1 cellular context compared by ENCODE assay signal in the genomic region with DNA sequence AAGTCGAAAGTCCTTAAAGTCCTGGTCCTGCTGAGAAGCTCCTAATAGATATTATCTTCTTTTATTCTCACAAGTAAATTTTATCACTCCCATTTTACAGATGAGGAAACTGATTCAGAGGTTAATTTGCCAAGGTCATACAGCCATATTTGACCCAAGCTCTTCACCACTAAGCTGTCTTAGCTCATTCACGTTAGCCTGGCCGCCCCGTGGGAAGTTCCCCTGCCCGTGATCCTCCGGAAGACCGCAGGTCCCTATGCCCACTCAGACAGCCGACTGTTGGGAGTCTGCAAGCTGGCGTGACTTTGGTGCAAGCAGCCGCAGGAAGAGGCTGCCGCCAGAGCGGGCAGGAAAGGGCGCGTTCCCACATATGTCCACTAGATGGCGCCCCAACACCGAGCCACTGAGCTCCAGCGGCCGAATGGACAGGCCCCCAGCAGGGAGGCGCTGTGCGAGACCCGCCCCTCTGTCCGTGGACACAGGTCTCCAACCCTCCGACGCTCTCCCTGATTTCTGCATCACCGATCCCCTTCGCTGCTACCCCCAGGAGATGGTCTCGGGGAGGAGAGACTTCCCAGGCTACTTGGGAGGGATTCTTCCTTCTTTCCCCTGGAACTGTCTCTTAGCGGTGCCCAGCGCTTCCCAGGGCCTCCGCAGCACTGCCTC.
TF ChIP-seq lines count a peak whose summit lies in the region.

No MANE protein-coding gene starts in this region.

TF ChIP-seq in HepG2, 621 proteins besides CTCF, POLR2A, EP300 and RAD21 (continued from another document and continues in another):
- TF ChIP-seq ZNF883 (CRISPR knock-in tag; IDR thresholded peaks at IDR 0.05; ENCODE audit: not compliant biosample characterization) (peak; percentile 23), ZNF879 (CRISPR knock-in tag; IDR thresholded peaks at IDR 0.05) (no peak), ZNF703 (CRISPR knock-in tag; IDR thresholded peaks at IDR 0.05; ENCODE audit: borderline replicate concordance) (no peak), ZNF614 (CRISPR knock-in tag; IDR thresholded peaks at IDR 0.05; ENCODE audit: borderline replicate concordance) (peak; percentile 33; the same call in 1 of the 2 replicates), ZNF607 (CRISPR knock-in tag; IDR thresholded peaks at IDR 0.05; ENCODE audit: borderline replicate concordance) (no peak), STAT5B (CRISPR knock-in tag; IDR thresholded peaks at IDR 0.05) (no peak), ZNF75D (CRISPR knock-in tag; IDR thresholded peaks at IDR 0.05; ENCODE audit: borderline replicate concordance) (no peak), RFX5 (IDR thresholded peaks at IDR 0.05; ENCODE audit: low read depth, low read length) (no peak), LCORL (IDR thresholded peaks at IDR 0.05) (no peak), LCORL (CRISPR knock-in tag; IDR thresholded peaks at IDR 0.05) (peak; percentile 55; the same call in 1 of the 2 replicates), ZNF670 (CRISPR knock-in tag; IDR thresholded peaks at IDR 0.05; ENCODE audit: borderline replicate concordance) (peak; percentile 43; the same call in 1 of the 2 replicates), NFKB2 (CRISPR knock-in tag; IDR thresholded peaks at IDR 0.05; ENCODE audit: borderline replicate concordance) (peak; percentile 26; the same call in 1 of the 2 replicates), ZNF263 (CRISPR knock-in tag; IDR thresholded peaks at IDR 0.05) (no peak), REPIN1 (CRISPR knock-in tag; IDR thresholded peaks at IDR 0.05; ENCODE audit: borderline replicate concordance, low read depth) (peak; percentile 44; the same call in 1 of the 2 replicates), GTF3A (CRISPR knock-in tag; conservative IDR thresholded peaks at IDR 0.05) (no peak), CREB1 (IDR thresholded peaks at IDR 0.05) (no peak), CREB1 (CRISPR knock-in tag; IDR thresholded peaks at IDR 0.05) (no peak), HDAC1 (CRISPR knock-in tag; IDR thresholded peaks at IDR 0.05) (0 out of 2 replicates have a peak, but pooled peaks have one; percentile 19), ZNF674 (CRISPR knock-in tag; IDR thresholded peaks at IDR 0.05; ENCODE audit: low read depth) (no peak), SMYD3 (CRISPR knock-in tag; IDR thresholded peaks at IDR 0.05) (no peak), FOXC1 (CRISPR knock-in tag; IDR thresholded peaks at IDR 0.05; ENCODE audit: borderline replicate concordance) (no peak), MAZ (IDR thresholded peaks at IDR 0.05; ENCODE audit: borderline replicate concordance, low read depth, low read length) (peak; percentile 53; the same call in 1 of the 2 replicates), MAZ (CRISPR knock-in tag; IDR thresholded peaks at IDR 0.05; ENCODE audit: low read depth) (peak; percentile 72), MYNN (CRISPR knock-in tag; IDR thresholded peaks at IDR 0.05; ENCODE audit: low read depth) (no peak), MTF1 (CRISPR knock-in tag; IDR thresholded peaks at IDR 0.05) (no peak), KDM2A (CRISPR knock-in tag; IDR thresholded peaks at IDR 0.05; ENCODE audit: borderline replicate concordance, low read depth) (peak; percentile 63; the same call in 1 of the 2 replicates), FOXA1 (IDR thresholded peaks at IDR 0.05) (no peak), FOXA1 (CRISPR knock-in tag; IDR thresholded peaks at IDR 0.05) (no peak), ZNF543 (CRISPR knock-in tag; IDR thresholded peaks at IDR 0.05) (no peak)
- TF ChIP-seq, protein P1, sequence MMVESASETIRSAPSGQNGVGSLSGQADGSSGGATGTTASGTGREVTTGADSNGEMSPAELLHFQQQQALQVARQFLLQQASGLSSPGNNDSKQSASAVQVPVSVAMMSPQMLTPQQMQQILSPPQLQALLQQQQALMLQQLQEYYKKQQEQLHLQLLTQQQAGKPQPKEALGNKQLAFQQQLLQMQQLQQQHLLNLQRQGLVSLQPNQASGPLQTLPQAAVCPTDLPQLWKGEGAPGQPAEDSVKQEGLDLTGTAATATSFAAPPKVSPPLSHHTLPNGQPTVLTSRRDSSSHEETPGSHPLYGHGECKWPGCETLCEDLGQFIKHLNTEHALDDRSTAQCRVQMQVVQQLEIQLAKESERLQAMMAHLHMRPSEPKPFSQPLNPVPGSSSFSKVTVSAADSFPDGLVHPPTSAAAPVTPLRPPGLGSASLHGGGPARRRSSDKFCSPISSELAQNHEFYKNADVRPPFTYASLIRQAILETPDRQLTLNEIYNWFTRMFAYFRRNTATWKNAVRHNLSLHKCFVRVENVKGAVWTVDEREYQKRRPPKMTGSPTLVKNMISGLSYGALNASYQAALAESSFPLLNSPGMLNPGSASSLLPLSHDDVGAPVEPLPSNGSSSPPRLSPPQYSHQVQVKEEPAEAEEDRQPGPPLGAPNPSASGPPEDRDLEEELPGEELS (CRISPR knock-in tag; IDR thresholded peaks at IDR 0.05): no peak
- TF ChIP-seq, protein P2, sequence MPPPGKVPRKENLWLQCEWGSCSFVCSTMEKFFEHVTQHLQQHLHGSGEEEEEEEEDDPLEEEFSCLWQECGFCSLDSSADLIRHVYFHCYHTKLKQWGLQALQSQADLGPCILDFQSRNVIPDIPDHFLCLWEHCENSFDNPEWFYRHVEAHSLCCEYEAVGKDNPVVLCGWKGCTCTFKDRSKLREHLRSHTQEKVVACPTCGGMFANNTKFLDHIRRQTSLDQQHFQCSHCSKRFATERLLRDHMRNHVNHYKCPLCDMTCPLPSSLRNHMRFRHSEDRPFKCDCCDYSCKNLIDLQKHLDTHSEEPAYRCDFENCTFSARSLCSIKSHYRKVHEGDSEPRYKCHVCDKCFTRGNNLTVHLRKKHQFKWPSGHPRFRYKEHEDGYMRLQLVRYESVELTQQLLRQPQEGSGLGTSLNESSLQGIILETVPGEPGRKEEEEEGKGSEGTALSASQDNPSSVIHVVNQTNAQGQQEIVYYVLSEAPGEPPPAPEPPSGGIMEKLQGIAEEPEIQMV (CRISPR knock-in tag; IDR thresholded peaks at IDR 0.05; ENCODE audit: low read depth): 0 out of 2 replicates have a peak, but pooled peaks have one; percentile 53
- TF ChIP-seq, protein P3, sequence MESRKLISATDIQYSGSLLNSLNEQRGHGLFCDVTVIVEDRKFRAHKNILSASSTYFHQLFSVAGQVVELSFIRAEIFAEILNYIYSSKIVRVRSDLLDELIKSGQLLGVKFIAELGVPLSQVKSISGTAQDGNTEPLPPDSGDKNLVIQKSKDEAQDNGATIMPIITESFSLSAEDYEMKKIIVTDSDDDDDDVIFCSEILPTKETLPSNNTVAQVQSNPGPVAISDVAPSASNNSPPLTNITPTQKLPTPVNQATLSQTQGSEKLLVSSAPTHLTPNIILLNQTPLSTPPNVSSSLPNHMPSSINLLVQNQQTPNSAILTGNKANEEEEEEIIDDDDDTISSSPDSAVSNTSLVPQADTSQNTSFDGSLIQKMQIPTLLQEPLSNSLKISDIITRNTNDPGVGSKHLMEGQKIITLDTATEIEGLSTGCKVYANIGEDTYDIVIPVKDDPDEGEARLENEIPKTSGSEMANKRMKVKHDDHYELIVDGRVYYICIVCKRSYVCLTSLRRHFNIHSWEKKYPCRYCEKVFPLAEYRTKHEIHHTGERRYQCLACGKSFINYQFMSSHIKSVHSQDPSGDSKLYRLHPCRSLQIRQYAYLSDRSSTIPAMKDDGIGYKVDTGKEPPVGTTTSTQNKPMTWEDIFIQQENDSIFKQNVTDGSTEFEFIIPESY (CRISPR knock-in tag; IDR thresholded peaks at IDR 0.05): peak; percentile 55; the same call in 1 of the 2 replicates
- TF ChIP-seq, protein P4, sequence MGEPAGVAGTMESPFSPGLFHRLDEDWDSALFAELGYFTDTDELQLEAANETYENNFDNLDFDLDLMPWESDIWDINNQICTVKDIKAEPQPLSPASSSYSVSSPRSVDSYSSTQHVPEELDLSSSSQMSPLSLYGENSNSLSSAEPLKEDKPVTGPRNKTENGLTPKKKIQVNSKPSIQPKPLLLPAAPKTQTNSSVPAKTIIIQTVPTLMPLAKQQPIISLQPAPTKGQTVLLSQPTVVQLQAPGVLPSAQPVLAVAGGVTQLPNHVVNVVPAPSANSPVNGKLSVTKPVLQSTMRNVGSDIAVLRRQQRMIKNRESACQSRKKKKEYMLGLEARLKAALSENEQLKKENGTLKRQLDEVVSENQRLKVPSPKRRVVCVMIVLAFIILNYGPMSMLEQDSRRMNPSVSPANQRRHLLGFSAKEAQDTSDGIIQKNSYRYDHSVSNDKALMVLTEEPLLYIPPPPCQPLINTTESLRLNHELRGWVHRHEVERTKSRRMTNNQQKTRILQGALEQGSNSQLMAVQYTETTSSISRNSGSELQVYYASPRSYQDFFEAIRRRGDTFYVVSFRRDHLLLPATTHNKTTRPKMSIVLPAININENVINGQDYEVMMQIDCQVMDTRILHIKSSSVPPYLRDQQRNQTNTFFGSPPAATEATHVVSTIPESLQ (CRISPR knock-in tag; conservative IDR thresholded peaks at IDR 0.05): no peak
- TF ChIP-seq, protein P5, sequence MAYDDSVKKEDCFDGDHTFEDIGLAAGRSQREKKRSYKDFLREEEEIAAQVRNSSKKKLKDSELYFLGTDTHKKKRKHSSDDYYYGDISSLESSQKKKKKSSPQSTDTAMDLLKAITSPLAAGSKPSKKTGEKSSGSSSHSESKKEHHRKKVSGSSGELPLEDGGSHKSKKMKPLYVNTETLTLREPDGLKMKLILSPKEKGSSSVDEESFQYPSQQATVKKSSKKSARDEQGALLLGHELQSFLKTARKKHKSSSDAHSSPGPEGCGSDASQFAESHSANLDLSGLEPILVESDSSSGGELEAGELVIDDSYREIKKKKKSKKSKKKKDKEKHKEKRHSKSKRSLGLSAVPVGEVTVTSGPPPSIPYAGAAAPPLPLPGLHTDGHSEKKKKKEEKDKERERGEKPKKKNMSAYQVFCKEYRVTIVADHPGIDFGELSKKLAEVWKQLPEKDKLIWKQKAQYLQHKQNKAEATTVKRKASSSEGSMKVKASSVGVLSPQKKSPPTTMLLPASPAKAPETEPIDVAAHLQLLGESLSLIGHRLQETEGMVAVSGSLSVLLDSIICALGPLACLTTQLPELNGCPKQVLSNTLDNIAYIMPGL (CRISPR knock-in tag; IDR thresholded peaks at IDR 0.05; ENCODE audit: borderline replicate concordance in 1 of 2, low read depth in 1 of 2): peak; percentile 40 to 77; a peak in 1 of 4 replicates
- TF ChIP-seq, protein P6, sequence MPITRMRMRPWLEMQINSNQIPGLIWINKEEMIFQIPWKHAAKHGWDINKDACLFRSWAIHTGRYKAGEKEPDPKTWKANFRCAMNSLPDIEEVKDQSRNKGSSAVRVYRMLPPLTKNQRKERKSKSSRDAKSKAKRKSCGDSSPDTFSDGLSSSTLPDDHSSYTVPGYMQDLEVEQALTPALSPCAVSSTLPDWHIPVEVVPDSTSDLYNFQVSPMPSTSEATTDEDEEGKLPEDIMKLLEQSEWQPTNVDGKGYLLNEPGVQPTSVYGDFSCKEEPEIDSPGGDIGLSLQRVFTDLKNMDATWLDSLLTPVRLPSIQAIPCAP (CRISPR knock-in tag; IDR thresholded peaks at IDR 0.05; ENCODE audit: low read depth): no peak
- TF ChIP-seq, protein P7, sequence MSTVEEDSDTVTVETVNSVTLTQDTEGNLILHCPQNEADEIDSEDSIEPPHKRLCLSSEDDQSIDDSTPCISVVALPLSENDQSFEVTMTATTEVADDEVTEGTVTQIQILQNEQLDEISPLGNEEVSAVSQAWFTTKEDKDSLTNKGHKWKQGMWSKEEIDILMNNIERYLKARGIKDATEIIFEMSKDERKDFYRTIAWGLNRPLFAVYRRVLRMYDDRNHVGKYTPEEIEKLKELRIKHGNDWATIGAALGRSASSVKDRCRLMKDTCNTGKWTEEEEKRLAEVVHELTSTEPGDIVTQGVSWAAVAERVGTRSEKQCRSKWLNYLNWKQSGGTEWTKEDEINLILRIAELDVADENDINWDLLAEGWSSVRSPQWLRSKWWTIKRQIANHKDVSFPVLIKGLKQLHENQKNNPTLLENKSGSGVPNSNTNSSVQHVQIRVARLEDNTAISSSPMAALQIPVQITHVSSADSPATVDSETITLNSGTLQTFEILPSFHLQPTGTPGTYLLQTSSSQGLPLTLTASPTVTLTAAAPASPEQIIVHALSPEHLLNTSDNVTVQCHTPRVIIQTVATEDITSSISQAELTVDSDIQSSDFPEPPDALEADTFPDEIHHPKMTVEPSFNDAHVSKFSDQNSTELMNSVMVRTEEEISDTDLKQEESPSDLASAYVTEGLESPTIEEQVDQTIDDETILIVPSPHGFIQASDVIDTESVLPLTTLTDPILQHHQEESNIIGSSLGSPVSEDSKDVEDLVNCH (CRISPR knock-in tag; IDR thresholded peaks at IDR 0.05): no peak
